1 cellular context compared by ENCODE assay signal in the genomic region with DNA sequence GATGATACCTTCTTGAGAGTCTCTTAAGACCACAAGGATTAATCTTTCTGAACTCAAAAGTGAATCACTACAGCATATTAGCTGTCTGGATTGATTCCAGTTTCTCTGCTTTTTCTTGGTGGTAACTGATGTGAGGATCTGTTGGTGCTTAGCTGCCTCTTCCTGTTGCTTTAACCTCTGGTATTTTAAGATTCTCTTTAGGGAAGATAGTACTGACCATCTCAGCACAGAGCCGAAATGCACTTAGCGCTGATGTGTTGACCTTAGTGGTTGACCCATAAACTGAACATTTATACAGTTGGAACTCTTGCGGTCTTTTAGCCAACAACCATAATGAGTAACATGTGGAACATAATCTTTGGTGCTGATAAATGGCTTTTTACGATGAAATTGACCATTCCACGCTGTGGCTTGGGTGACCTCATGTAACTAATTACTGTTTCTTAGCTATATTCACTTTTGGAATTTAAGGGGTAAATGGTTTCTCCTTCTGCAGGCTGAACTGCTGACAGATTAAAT.
TF ChIP-seq lines count a peak whose summit lies in the region.

No MANE protein-coding gene starts in this region.

TF ChIP-seq in HepG2, 621 proteins besides CTCF, POLR2A, EP300 and RAD21:
- TF ChIP-seq RBM22 (optimal IDR thresholded peaks at IDR 0.05; ENCODE audit: low read length) (peak; percentile 12), POLR2AphosphoS2 (IDR thresholded peaks at IDR 0.05; ENCODE audit: low read depth, low read length) (no peak)
